In the genomic region with DNA sequence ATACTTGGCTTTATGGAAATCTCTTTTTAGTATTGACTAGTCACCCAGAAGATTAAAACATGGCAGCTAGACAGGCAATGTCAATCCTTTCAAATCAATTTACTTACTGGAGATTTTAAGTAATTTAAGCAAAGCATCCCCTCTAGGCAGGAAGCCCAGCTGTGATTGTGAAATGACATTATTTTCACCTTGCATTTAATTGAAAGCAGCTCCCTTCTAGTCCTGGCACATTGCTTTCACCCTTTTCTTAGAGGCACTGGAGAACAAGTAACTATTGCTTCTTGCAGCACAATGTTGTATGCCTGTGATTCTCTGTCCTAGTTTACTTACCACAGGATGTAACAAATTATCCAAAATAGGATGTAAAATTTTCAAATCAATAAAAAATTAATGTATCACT, we compare ENCODE assay signal across 20 cellular contexts.
"Had no signal": no experiment of that assay in that cellular context is flagged by ENCODE, and none has a peak within 500 bp of the region (broad histone marks: within the 10 kb centered on the region; RNA-seq: fewer than 3 reads in every experiment).

No MANE protein-coding gene starts in this region.

- H3K4me2 ChIP-seq: smooth muscle cell had no signal

- H3K9me3 ChIP-seq: heart left ventricle, pancreas, suprapubic skin, thyroid gland had no signal

- ATAC-seq: left colon; left ventricle myocardium superior; pancreas; right cardiac atrium; stimulated activated effector memory CD8-positive, alpha-beta T cell treated with anti-CD3 and anti-CD28 coated beads, Interleukin-12 subunit alpha, Interleukin-12 subunit beta, amount 100 ng/mL, for 72 hours; stimulated activated naive CD8-positive, alpha-beta T cell treated with anti-CD3 and anti-CD28 coated beads, Interleukin-15, Interleukin-2, amounts not matched to agents 100 U/mL and 50 U/mL, for 24 hours had no signal

- H3K4me3 ChIP-seq: coronary artery, heart left ventricle, lung, pancreas, smooth muscle cell, suprapubic skin, thyroid gland had no signal

- DNase-seq: effector CD4-positive, alpha-beta T cell; endodermal cell; erythroblast; heart left ventricle; left colon; left ventricle myocardium superior; mesenchymal stem cell; naive B cell; occipital lobe; pancreas; right cardiac atrium; stimulated activated CD4-positive, alpha-beta T cell treated with anti-CD3 and anti-CD28 coated beads, Interleukin-2, amount 100 ng/mL, for 48 hours; stimulated activated CD8-positive, alpha-beta memory T cell treated with anti-CD3 and anti-CD28 coated beads, Interleukin-4, amount 100 ng/mL, for 48 hours; stimulated activated naive CD8-positive, alpha-beta T cell treated with anti-CD3 and anti-CD28 coated beads, Interleukin-15, Interleukin-2, amounts not matched to agents 100 U/mL and 50 U/mL, for 24 hours; thyroid gland had no signal

- H3K27me3 ChIP-seq: heart left ventricle, pancreas, suprapubic skin, thyroid gland had no signal

- H3K27ac ChIP-seq: coronary artery, heart left ventricle, pancreas, suprapubic skin, thyroid gland had no signal

- H3K36me3 ChIP-seq: heart left ventricle, pancreas, suprapubic skin, thyroid gland had no signal
